ENCODE assay signal across 8 cellular contexts in genomic region chr15:65212097-65212496, GRCh38. TPM values are rescaled to one million over a fixed set of nuclear protein-coding genes. Genes with fewer than 3 reads are reported as not detected.
DNase-seq lines count a peak whose midpoint lies in the region; ATAC-seq and TF ChIP-seq lines count a peak whose summit lies in the region.

No MANE protein-coding gene starts in this region.

- no peaks in the 10 kb centered on the region for H3K9me3 Mint-ChIP-seq in activated B cell treated with CpG ODN at 0.5 μM for 24 hours

- peak; percentile 62 for ATAC-seq in activated B cell treated with CpG ODN at 0.5 μM for 24 hours (ENCODE audit: low read depth)
- no peak for ATAC-seq in HG03108 (IDR thresholded peaks at IDR 0.05; ENCODE audit: unreplicated experiment)

- H3K36me3 ChIP-seq in cardiac muscle cell (no peaks in the 10 kb centered on the region), right atrium auricular region (no peaks in the 10 kb centered on the region)

- peaks cover 2% of the 10 kb centered on the region for H3K27me3 Mint-ChIP-seq in activated B cell treated with CpG ODN at 0.5 μM for 24 hours

- H3K9me3 ChIP-seq in cardiac muscle cell (ENCODE audit: low read depth) (no peaks in the 10 kb centered on the region), right atrium auricular region (no peaks in the 10 kb centered on the region)

- H3K27ac Mint-ChIP-seq in activated B cell treated with CpG ODN at 0.5 μM for 24 hours: no peak overlapping the region

- no peak overlapping the region for H3K4me3 Mint-ChIP-seq in activated B cell treated with CpG ODN at 0.5 μM for 24 hours

- no peak overlapping the region for H3K27ac ChIP-seq in cardiac muscle cell
- H3K27ac ChIP-seq in right atrium auricular region: peak overlapping the region in 1 of 2 donors; percentile 51

- no peaks in the 10 kb centered on the region for H3K36me3 Mint-ChIP-seq in activated B cell treated with CpG ODN at 0.5 μM for 24 hours (ENCODE audit: low read depth)

- H3K27me3 ChIP-seq in cardiac muscle cell: no peaks in the 10 kb centered on the region
- H3K27me3 ChIP-seq in right atrium auricular region: no peaks in the 10 kb centered on the region

- peak in 1 of 2 donors; percentile 36 for DNase-seq in cardiac muscle cell (ENCODE audit: low read depth in 1 of 2, low spot score in 1 of 2)
- no peak for DNase-seq in right atrium auricular region (ENCODE audit: low spot score)
- DNase-seq in activated B cell treated with CpG ODN at 0.5 μM for 24 hours: no peak
- DNase-seq in fibroblast of villous mesenchyme (ENCODE audit: low read depth): no peak
- peak in 2 of 3 experiments; percentile 3 to 8 for DNase-seq in stimulated activated CD4-positive, alpha-beta T cell treated with anti-CD3 and anti-CD28 coated beads, TNF-alpha, amount 100 ng/mL, for 4 hours (ENCODE audit: low read depth in 3 of 3)
- DNase-seq in glomerular visceral epithelial cell (ENCODE audit: extremely low spot score): no peak
- DNase-seq in LoVo (ENCODE audit: low spot score): no peak

- CTCF ChIA-PET in activated B cell treated with CpG ODN at 0.5 μM for 24 hours (lab: Charles Lee): no interaction called here

- H3K4me3 ChIP-seq in cardiac muscle cell: no peak overlapping the region
- H3K4me3 ChIP-seq in right atrium auricular region: no peak overlapping the region
- no peak overlapping the region for H3K4me3 ChIP-seq in fibroblast of villous mesenchyme (ENCODE audit: low read depth, low read length)

- peak; percentile 45 for TF ChIP-seq CTCF in cardiac muscle cell (IDR thresholded peaks at IDR 0.05; ENCODE audit: low read depth, low read length)
- TF ChIP-seq CTCF in right atrium auricular region (IDR thresholded peaks at IDR 0.05): peak in 1 of 2 donors; percentile 29
- TF ChIP-seq CTCF in activated B cell treated with CpG ODN at 0.5 μM for 24 hours (IDR thresholded peaks at IDR 0.05): no peak
- TF ChIP-seq CTCF in fibroblast of villous mesenchyme (IDR thresholded peaks at IDR 0.05; ENCODE audit: insufficient read depth, low read depth, low read length): peak; percentile 46

- H3K4me1 ChIP-seq in cardiac muscle cell (ENCODE audit: low read depth) (peaks cover 23% of the 10 kb centered on the region), right atrium auricular region (peaks cover 0 to 20% of the 10 kb centered on the region in 2 donors)

- POLR2A ChIA-PET in activated B cell treated with CpG ODN at 0.5 μM for 24 hours (lab: Charles Lee): no interaction called here

- intact Hi-C loops in activated B cell treated with CpG ODN at 0.5 μM for 24 hours (cut with micrococcal nuclease): no loop called here

- H3K4me1 Mint-ChIP-seq in activated B cell treated with CpG ODN at 0.5 μM for 24 hours: no peaks in the 10 kb centered on the region

RNA-seq across cellular contexts. Expression of gene CILP, which starts 0.8 kb away (rescaled TPM):
- total RNA-seq in cardiac muscle cell (0.32 and 1.0 TPM in 2 replicates), right atrium auricular region (10 to 100 TPM in 1 of 2 donors, 1 to 10 TPM in 1; 2.2 to 32.0 TPM), activated B cell treated with CpG ODN at 0.5 μM for 24 hours (0.10 and 0.18 TPM in 2 replicates), fibroblast of villous mesenchyme (under 0.01 TPM in 2 replicates)
- polyA plus RNA-seq in cardiac muscle cell: 0.29 and 0.50 TPM in 2 replicates

RNA-seq across cellular contexts. Expression of gene CLPX, which starts 27.0 kb away (rescaled TPM):
- 37.5 and 55.2 TPM in 2 replicates for total RNA-seq in cardiac muscle cell
- polyA plus RNA-seq in cardiac muscle cell: 31.2 and 34.9 TPM in 2 replicates
- 10 to 100 TPM; 28.8 to 39.5 TPM for total RNA-seq in right atrium auricular region
- total RNA-seq in activated B cell treated with CpG ODN at 0.5 μM for 24 hours: 52.2 and 53.5 TPM in 2 replicates
- total RNA-seq in fibroblast of villous mesenchyme: 35.1 and 44.5 TPM in 2 replicates

Comparison
In these comparisons a context has a peak if more than half of its experiments do, and no peak if none do; other contexts are left out.
1. DNase-seq: peak in stimulated activated CD4-positive, alpha-beta T cell treated with anti-CD3 and anti-CD28 coated beads, TNF-alpha, amount 100 ng/mL, for 4 hours (2 of 3); none in right atrium auricular region (single experiment), activated B cell treated with CpG ODN at 0.5 μM for 24 hours (single experiment), fibroblast of villous mesenchyme (single experiment), glomerular visceral epithelial cell (single experiment) and LoVo (single experiment).